Comparison of ENCODE assay signal across 13 cellular contexts in the genomic region with DNA sequence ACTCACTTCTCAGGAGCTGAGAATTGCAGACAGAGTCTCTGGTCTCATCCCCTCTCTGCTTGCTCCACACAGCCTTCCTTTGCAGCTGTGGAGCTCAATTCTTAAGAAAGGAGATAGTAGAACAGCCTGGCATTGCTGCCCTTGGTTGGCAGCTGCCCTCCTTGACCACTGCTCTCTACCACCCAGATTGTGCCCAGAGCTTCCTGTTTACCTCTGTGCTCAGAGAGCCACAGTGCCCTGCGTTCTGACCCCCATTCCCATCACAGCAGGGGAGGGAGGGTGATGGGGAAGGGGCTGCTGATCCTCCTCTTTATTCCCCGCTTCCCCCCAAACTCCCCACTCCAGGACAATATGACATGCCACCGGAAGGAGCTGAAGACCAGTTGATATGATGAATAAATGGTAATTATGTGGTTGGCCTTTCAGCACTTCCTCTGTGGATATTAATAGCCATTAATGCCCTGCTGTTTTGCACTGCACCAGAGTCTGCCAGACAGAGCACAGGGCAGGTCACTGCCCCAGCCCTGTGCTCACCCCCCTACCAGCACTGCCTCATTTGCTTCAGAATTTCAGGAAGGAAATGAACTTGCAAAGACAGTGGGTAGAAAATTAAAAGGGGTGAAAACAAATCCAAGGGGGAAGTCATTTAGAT.
A peak's percentile ranks its signal among the peaks of the same experiment; 100 is the strongest.
DNase-seq lines count a peak whose midpoint lies in the region; ATAC-seq and TF ChIP-seq lines count a peak whose summit lies in the region.
"Had no signal": no experiment of that assay in that cellular context is flagged by ENCODE, and none has a peak within 500 bp of the region (broad histone marks: within the 10 kb centered on the region; RNA-seq: fewer than 3 reads in every experiment).

No MANE protein-coding gene starts in this region.

- H3K27ac Mint-ChIP-seq in GM23338: no peak overlapping the region
- H3K27ac Mint-ChIP-seq in chondrocyte (ENCODE audit: unreplicated experiment): no peak overlapping the region
- H3K27ac Mint-ChIP-seq: type B pancreatic cell had no signal

- H3K9me2 ChIP-seq in GM23338 (ENCODE audit: insufficient read depth): 0 out of 2 replicates have a peak, but pooled peaks cover 6% of the 10 kb centered on the region

- no peaks in the 10 kb centered on the region for H3K36me3 ChIP-seq in GM23338 (ENCODE audit: insufficient read depth)
- no peaks in the 10 kb centered on the region for H3K36me3 ChIP-seq in lung (ENCODE audit: control insufficient read depth in 2 of 2, insufficient read depth in 2 of 2, low read length in 2 of 2)

- H3K4me3 ChIP-seq in GM23338: no peak overlapping the region
- H3K4me3 ChIP-seq in lung: no peak overlapping the region
- H3K4me3 ChIP-seq: body of pancreas had no signal

- peak overlapping the region; percentile 43; the same call in 1 of the 2 replicates for H3K4me2 ChIP-seq in GM23338

- H3K4me1 ChIP-seq in GM23338 (ENCODE audit: insufficient read depth) (peaks cover 19% of the 10 kb centered on the region), lung (ENCODE audit: control insufficient read depth in 2 of 2, insufficient read depth in 2 of 2, low read length in 2 of 2) (peaks cover 0 to 7% of the 10 kb centered on the region in 2 donors)
- H3K4me1 ChIP-seq: body of pancreas had no signal

- H3F3A ChIP-seq in GM23338 (replicated peaks; ENCODE audit: low read depth): no peaks in the 10 kb centered on the region

- H3K9me3 ChIP-seq in lung (ENCODE audit: control insufficient read depth in 2 of 2, insufficient read depth in 1 of 2, low read length in 1 of 2): peaks cover 0 to 2% of the 10 kb centered on the region in 2 donors
- H3K9me3 ChIP-seq: body of pancreas had no signal

- H3K27me3 Mint-ChIP-seq in GM23338 (ENCODE audit: insufficient read depth, low read depth, poor library complexity) (no peaks in the 10 kb centered on the region), chondrocyte (ENCODE audit: low read depth) (peaks cover 20% of the 10 kb centered on the region)

- H3K27ac ChIP-seq in GM23338 (ENCODE audit: low read depth) (no peak overlapping the region), lung (ENCODE audit: low read depth in 1 of 2, low read length in 1 of 2) (no peak overlapping the region)

- H3K79me2 ChIP-seq in GM23338 (replicated peaks; ENCODE audit: insufficient read depth): no peaks in the 10 kb centered on the region

- H2AFZ ChIP-seq in GM23338: no peak overlapping the region

- 15 to 21% methylated on average over 3 of the region's 3 CpGs for WGBS in lung, 2 donors

- TF ChIP-seq CTCF in GM23338 (conservative IDR thresholded peaks at IDR 0.05; ENCODE audit: low read depth in 2 of 2): no peak
- TF ChIP-seq CTCF in lung (IDR thresholded peaks at IDR 0.05; ENCODE audit: control extremely low read depth, extremely low read depth): no peak
- no peak for TF ChIP-seq CTCF in chondrocyte (IDR thresholded peaks at IDR 0.05)

- H4K20me1 ChIP-seq in GM23338 (replicated peaks; ENCODE audit: insufficient read depth): no peaks in the 10 kb centered on the region

- no peak overlapping the region for H3K4me3 Mint-ChIP-seq in GM23338
- no peak overlapping the region for H3K4me3 Mint-ChIP-seq in chondrocyte (ENCODE audit: unreplicated experiment)
- H3K4me3 Mint-ChIP-seq: type B pancreatic cell had no signal

- H3K36me3 Mint-ChIP-seq in GM23338 (ENCODE audit: low read depth) (no peaks in the 10 kb centered on the region), chondrocyte (ENCODE audit: low read depth) (peaks cover 2% of the 10 kb centered on the region)
- H3K36me3 Mint-ChIP-seq: type B pancreatic cell had no signal

- H3K27me3 ChIP-seq in GM23338 (ENCODE audit: insufficient read depth) (no peaks in the 10 kb centered on the region), lung (ENCODE audit: control insufficient read depth, insufficient read depth) (no peaks in the 10 kb centered on the region)
- H3K27me3 ChIP-seq: body of pancreas had no signal

- DNase-seq in GM23338 (ENCODE audit: low spot score) (no peak), NCI-H146 (lab: John Stamatoyannopoulos, UW) (peak; percentile 65), lung (ENCODE audit: low spot score) (no peak), iPS-NIHi11 (ENCODE audit: low spot score) (no peak), chondrocyte (ENCODE audit: low spot score) (no peak), T1000 (lab: John Stamatoyannopoulos, UW) (no peak)
- DNase-seq: activated CD8-positive, alpha-beta memory T cell treated with anti-CD3 and anti-CD28 coated beads for 24 hours; Calu3; IMR-90 had no signal

- H3K9me3 Mint-ChIP-seq in GM23338 (no peaks in the 10 kb centered on the region), chondrocyte (ENCODE audit: low read depth) (no peaks in the 10 kb centered on the region)
- H3K9me3 Mint-ChIP-seq: type B pancreatic cell had no signal

- peaks cover 23% of the 10 kb centered on the region for H3K4me1 Mint-ChIP-seq in GM23338
- H3K4me1 Mint-ChIP-seq in chondrocyte (ENCODE audit: low read depth): peaks cover 22% of the 10 kb centered on the region

- ATAC-seq in GM18511 (IDR thresholded peaks at IDR 0.05; ENCODE audit: unreplicated experiment): peak; percentile 63
- ATAC-seq in GM23338: peak; percentile 37; the same call in 2 of the 3 replicates
- ATAC-seq in lung (ENCODE audit: insufficient read depth, low FRiP score): peak; percentile 80
- ATAC-seq in HG02973 (IDR thresholded peaks at IDR 0.05; ENCODE audit: unreplicated experiment): no peak

TF ChIP-seq in GM23338, 12 proteins besides CTCF, POLR2A, EP300 and RAD21 (continues in another document):
- TF ChIP-seq REST (IDR thresholded peaks at IDR 0.05; ENCODE audit: unreplicated experiment): no peak
- no peak for TF ChIP-seq ZNF331 (CRISPR knock-in tag; IDR thresholded peaks at IDR 0.05; ENCODE audit: low read depth)
- TF ChIP-seq ZNF114 (CRISPR knock-in tag; IDR thresholded peaks at IDR 0.05): no peak
- no peak for TF ChIP-seq NANOG (IDR thresholded peaks at IDR 0.05; ENCODE audit: borderline replicate concordance)
- TF ChIP-seq CREB1 (CRISPR knock-in tag; IDR thresholded peaks at IDR 0.05; ENCODE audit: low read depth): no peak
- TF ChIP-seq STAT1 (IDR thresholded peaks at IDR 0.05; ENCODE audit: unreplicated experiment): no peak
